Comparison of ENCODE assay signal across 25 cellular contexts in genomic region chr6:8943073-8943472, GRCh38.
A peak's percentile ranks its signal among the peaks of the same experiment; 100 is the strongest.
DNase-seq lines count a peak whose midpoint lies in the region; ATAC-seq, FAIRE-seq and TF ChIP-seq lines count a peak whose summit lies in the region.
"Had no signal": no experiment of that assay in that cellular context is flagged by ENCODE, and none has a peak within 500 bp of the region (broad histone marks: within the 10 kb centered on the region; RNA-seq: fewer than 3 reads in every experiment).

No MANE protein-coding gene starts in this region.

- no peak overlapping the region for H3K14ac ChIP-seq in neuronal stem cell (ENCODE audit: low read length)

- H2AK5ac ChIP-seq in neuronal stem cell (ENCODE audit: low read depth, low read length) = no peak overlapping the region

- no peak for TF ChIP-seq EP300 in HepG2 (IDR thresholded peaks at IDR 0.05; ENCODE audit: low read depth in 2 of 2, low read length in 2 of 2)
- no peak for TF ChIP-seq EP300 in HepG2 (CRISPR knock-in tag; IDR thresholded peaks at IDR 0.05; ENCODE audit: borderline replicate concordance)

- CTCF ChIA-PET in HepG2 (lab: Yijun Ruan, JAX; ENCODE audit: low intra/inter-chr PET ratio, low total read pairs) = no interaction called here

- BruUV-seq in HepG2 (replicated peaks; lab: Mats Ljungman, UMichigan) = no TSS peak

- no peak overlapping the region for H2BK5ac ChIP-seq in neuronal stem cell (ENCODE audit: low read length)

- no peaks in the 10 kb centered on the region for H3K79me1 ChIP-seq in neuronal stem cell (ENCODE audit: low read depth, low read length)

- DNase-seq in HepG2 (ENCODE audit: low spot score) = no peak
- DNase-seq in right lobe of liver = no peak
- no peak for DNase-seq in neuronal stem cell (ENCODE audit: low spot score)
- DNase-seq in NCI-H1694 treated with DMSO at 0.1 percent for 48 hours (lab: John Stamatoyannopoulos, UW) = no peak
- DNase-seq in H54 (ENCODE audit: insufficient read length, low spot score) = no peak
- no peak for DNase-seq in GM23338 (ENCODE audit: low spot score)
- DNase-seq: 8988T; ACHN; AML-193; BE2C; CD4-positive, alpha-beta T cell; CD8-positive, alpha-beta memory T cell; DMS 273 treated with DMSO at 0.1 percent for 48 hours; DMS79; EL; GDM1; GM23248 had no signal

- H4K20me1 ChIP-seq in HepG2 (ENCODE audit: insufficient read depth, low read length) (no peaks in the 10 kb centered on the region), GM23338 (replicated peaks; ENCODE audit: insufficient read depth) (no peaks in the 10 kb centered on the region)
- H4K20me1 ChIP-seq: BLaER1 treated with 17β-estradiol and CSF1 and Interleukin-3, amounts not matched to agents 10 nM and 100 nM had no signal

- H3K79me2 ChIP-seq in HepG2 (ENCODE audit: insufficient read depth, low read length) (no peaks in the 10 kb centered on the region), GM23338 (replicated peaks; ENCODE audit: insufficient read depth) (no peaks in the 10 kb centered on the region)

- TF ChIP-seq POLR2A in HepG2 (IDR thresholded peaks at IDR 0.05; ENCODE audit: insufficient read depth in 1 of 2, low read depth in 2 of 2, low read length in 2 of 2) = no peak
- no peak for TF ChIP-seq POLR2A in right lobe of liver (IDR thresholded peaks at IDR 0.05)
- no peak for TF ChIP-seq POLR2A in H54 (IDR thresholded peaks at IDR 0.05; ENCODE audit: low read depth, low read length)

- no peak overlapping the region for H3K4ac ChIP-seq in neuronal stem cell (ENCODE audit: low read length)

- H2BK120ac ChIP-seq in neuronal stem cell (ENCODE audit: low read depth, low read length) = no peak overlapping the region

- in situ Hi-C loops in HepG2 (cut with HindIII; ENCODE audit: extremely low pct_ligation_motif_present, low pct_unique_long_range_greater_than_20kb) = no loop called here

- H3K9me3 ChIP-seq in liver (ENCODE audit: control insufficient read depth in 4 of 4, low read length in 3 of 4) (no peaks in the 10 kb centered on the region), HepG2 (ENCODE audit: low read length) (no peaks in the 10 kb centered on the region), right lobe of liver (no peaks in the 10 kb centered on the region), neuronal stem cell (replicated peaks in 1 of 2; ENCODE audit: control insufficient read depth in 2 of 2, insufficient read depth in 1 of 2, low read depth in 1 of 2, low read length in 2 of 2) (no peaks in the 10 kb centered on the region)
- H3K9me3 ChIP-seq: A549; BE2C; BLaER1 treated with 17β-estradiol and CSF1 and Interleukin-3, amounts not matched to agents 10 nM and 100 nM; HAP-1 had no signal

- H3K4me3 ChIP-seq in liver (ENCODE audit: low read depth in 1 of 3, low read length in 3 of 3) (no peak overlapping the region), HepG2 (replicated peaks in 1 of 3; ENCODE audit: insufficient read depth in 1 of 3, low read depth in 2 of 3, low read length in 3 of 3) (no peak overlapping the region), right lobe of liver (no peak overlapping the region), neuronal stem cell (ENCODE audit: low read length in 2 of 2) (no peak overlapping the region), GM23338 (no peak overlapping the region)
- H3K4me3 ChIP-seq: A549; BLaER1 treated with 17β-estradiol and CSF1 and Interleukin-3, amounts not matched to agents 10 nM and 100 nM; GM12878; GM23248; HAP-1 had no signal

- peaks cover 0 to 19% (median 9%) of the 10 kb centered on the region in 4 donors for H3K4me1 ChIP-seq in liver (ENCODE audit: control insufficient read depth in 4 of 4, insufficient read depth in 4 of 4, low read length in 3 of 4)
- peaks cover 12% of the 10 kb centered on the region for H3K4me1 ChIP-seq in HepG2 (ENCODE audit: insufficient read depth, low read length)
- H3K4me1 ChIP-seq in right lobe of liver = peaks cover 0 to 17% (median 0%) of the 10 kb centered on the region in 4 donors
- H3K4me1 ChIP-seq in neuronal stem cell (ENCODE audit: control insufficient read depth in 2 of 2, insufficient read depth in 1 of 2, low read depth in 1 of 2, low read length in 2 of 2) = peaks cover 0 to 4% of the 10 kb centered on the region in 2 donors
- H3K4me1 ChIP-seq in GM23338 (ENCODE audit: insufficient read depth) = no peaks in the 10 kb centered on the region
- H3K4me1 ChIP-seq: BE2C, HAP-1 had no signal

- POLR2A ChIA-PET in HepG2 (lab: Yijun Ruan, JAX) = no interaction called here

- no peak overlapping the region for H4K8ac ChIP-seq in neuronal stem cell (ENCODE audit: low read depth, low read length)

- H3K18ac ChIP-seq in neuronal stem cell (ENCODE audit: low read length) = peak overlapping the region; percentile 44

- H3K4me3 Mint-ChIP-seq in GM23338 = no peak overlapping the region
- H3K4me3 Mint-ChIP-seq: CD14-positive monocyte; CD4-positive, alpha-beta T cell; CD8-positive, alpha-beta memory T cell had no signal

- H2BK15ac ChIP-seq in neuronal stem cell (ENCODE audit: low read length) = no peak overlapping the region

- H3K27me3 ChIP-seq in liver (ENCODE audit: control insufficient read depth in 4 of 4, insufficient read depth in 4 of 4, low read length in 3 of 4) (no peaks in the 10 kb centered on the region), HepG2 (ENCODE audit: control insufficient read depth in 1 of 2, insufficient read depth in 2 of 2, low read length in 2 of 2) (peaks cover 0 to 1% of the 10 kb centered on the region in 2 experiments; a peak in 1 of 5 replicates), right lobe of liver (no peaks in the 10 kb centered on the region), neuronal stem cell (ENCODE audit: control insufficient read depth in 3 of 3, insufficient read depth in 3 of 3, low read depth in 1 of 3, low read length in 3 of 3) (no peaks in the 10 kb centered on the region), GM23338 (ENCODE audit: insufficient read depth) (no peaks in the 10 kb centered on the region)
- H3K27me3 ChIP-seq: BE2C; BLaER1 treated with 17β-estradiol and CSF1 and Interleukin-3, amounts not matched to agents 10 nM and 100 nM had no signal

- WGBS in liver = 83% methylated on average over 3 of the region's 3 CpGs
- 11% methylated on average over 3 of the region's 3 CpGs for WGBS in HepG2 (ENCODE audit: low lambda C conversion rate)
- WGBS in right lobe of liver (ENCODE audit: insufficient coverage, low coverage, low lambda C conversion rate, missing lambda C conversion rate) = 64% methylated on average over 3 of the region's 3 CpGs
- WGBS in neuronal stem cell (ENCODE audit: extremely low coverage in 2 of 2, insufficient read length in 2 of 2, insufficient replicate concordance in 1 of 2), 2 donors = no CpG with 5 or more reads among the region's 3 CpGs

- no peak overlapping the region for H3K4me2 ChIP-seq in HepG2 (ENCODE audit: low read depth, low read length)
- no peak overlapping the region for H3K4me2 ChIP-seq in neuronal stem cell (ENCODE audit: insufficient read depth, low read length, poor library complexity, severe bottlenecking)
- no peak overlapping the region for H3K4me2 ChIP-seq in GM23338
- H3K4me2 ChIP-seq: A549; BLaER1 treated with 17β-estradiol and CSF1 and Interleukin-3, amounts not matched to agents 10 nM and 100 nM had no signal

- TF ChIP-seq RAD21 in liver (IDR thresholded peaks at IDR 0.05) = no peak
- TF ChIP-seq RAD21 in HepG2 (CRISPR knock-in tag; IDR thresholded peaks at IDR 0.05) = no peak

- H3K4me1 Mint-ChIP-seq in GM23338 = peaks cover 6% of the 10 kb centered on the region; the same call in 2 of the 3 replicates
- H3K4me1 Mint-ChIP-seq: CD14-positive monocyte; CD8-positive, alpha-beta memory T cell had no signal

- H4K91ac ChIP-seq in neuronal stem cell (ENCODE audit: low read depth, low read length, poor library complexity) = no peak overlapping the region

- no peak for FAIRE-seq in HepG2 (lab: Jason Lieb, UNC)
- FAIRE-seq in H54 (lab: Jason Lieb, UNC) = no peak
- FAIRE-seq: A549, D721Med, GM12878, GM19239 had no signal

- peaks cover 1% of the 10 kb centered on the region for H3K27me3 Mint-ChIP-seq in GM23338 (ENCODE audit: insufficient read depth, low read depth, poor library complexity)
- H3K27me3 Mint-ChIP-seq: CD8-positive, alpha-beta memory T cell had no signal

- no peak for ATAC-seq in HepG2
- peak in 3 of 4 donors; percentile 67 to 82 (median 82) for ATAC-seq in right lobe of liver
- no peak for ATAC-seq in GM23338
- ATAC-seq: A549, GM12878 had no signal

- H3K9ac ChIP-seq in liver (ENCODE audit: low read depth in 1 of 2, low read length in 2 of 2) = no peak overlapping the region
- H3K9ac ChIP-seq in HepG2 (ENCODE audit: insufficient read depth, low read depth, low read length) = no peak overlapping the region
- no peak overlapping the region for H3K9ac ChIP-seq in neuronal stem cell (ENCODE audit: low read depth, low read length, poor library complexity)
- H3K9ac ChIP-seq: BLaER1 treated with 17β-estradiol and CSF1 and Interleukin-3, amounts not matched to agents 10 nM and 100 nM; GM23248 had no signal

- no peaks in the 10 kb centered on the region for H3F3A ChIP-seq in GM23338 (replicated peaks; ENCODE audit: low read depth)

- H2AFZ ChIP-seq in HepG2 (ENCODE audit: low read length) (no peak overlapping the region), neuronal stem cell (ENCODE audit: low read length) (no peak overlapping the region), GM23338 (no peak overlapping the region; the same call in 1 of the 2 replicates)
- H2AFZ ChIP-seq: GM23248 had no signal

- H3K27ac Mint-ChIP-seq in GM23338 = no peak overlapping the region
- H3K27ac Mint-ChIP-seq: CD14-positive monocyte; CD4-positive, alpha-beta T cell; CD8-positive, alpha-beta memory T cell had no signal

- no peaks in the 10 kb centered on the region for H3K36me3 Mint-ChIP-seq in GM23338 (ENCODE audit: low read depth)
- H3K36me3 Mint-ChIP-seq: CD14-positive monocyte; CD8-positive, alpha-beta memory T cell had no signal

- intact Hi-C loops in HepG2 (cut with micrococcal nuclease; ENCODE audit: unreplicated experiment) (no loop called here), right lobe of liver (cut with DNase I) (no loop called here)

- no peaks in the 10 kb centered on the region for H3K36me3 ChIP-seq in liver (ENCODE audit: control insufficient read depth in 4 of 4, insufficient read depth in 3 of 4, low read depth in 1 of 4, low read length in 3 of 4)
- H3K36me3 ChIP-seq in HepG2 (replicated peaks in 1 of 2; ENCODE audit: control insufficient read depth in 1 of 2, insufficient read depth in 2 of 2, low read length in 2 of 2) = no peaks in the 10 kb centered on the region
- no peaks in the 10 kb centered on the region for H3K36me3 ChIP-seq in right lobe of liver
- no peaks in the 10 kb centered on the region for H3K36me3 ChIP-seq in neuronal stem cell (replicated peaks in 1 of 2; ENCODE audit: control insufficient read depth in 2 of 2, insufficient read depth in 2 of 2, low read length in 2 of 2)
- no peaks in the 10 kb centered on the region for H3K36me3 ChIP-seq in GM23338 (ENCODE audit: insufficient read depth)
- H3K36me3 ChIP-seq: BE2C; BLaER1 treated with 17β-estradiol and CSF1 and Interleukin-3, amounts not matched to agents 10 nM and 100 nM; HAP-1 had no signal

- H3K27ac ChIP-seq in liver (ENCODE audit: low read depth in 1 of 2, low read length in 2 of 2) = peak overlapping the region in 1 of 2 donors; percentile 27
- no peak overlapping the region for H3K27ac ChIP-seq in HepG2 (ENCODE audit: extremely low read length, insufficient read depth, low read length)
- peak overlapping the region in 1 of 3 donors; percentile 42 for H3K27ac ChIP-seq in right lobe of liver
- H3K27ac ChIP-seq in neuronal stem cell (replicated peaks; ENCODE audit: low read length) = no peak overlapping the region
- no peak overlapping the region for H3K27ac ChIP-seq in GM23338 (ENCODE audit: low read depth)
- H3K27ac ChIP-seq: A549; BLaER1 treated with 17β-estradiol and CSF1 and Interleukin-3, amounts not matched to agents 10 nM and 100 nM; GM23248 had no signal

- no peaks in the 10 kb centered on the region for H3K9me3 Mint-ChIP-seq in GM23338
- H3K9me3 Mint-ChIP-seq: CD4-positive, alpha-beta T cell had no signal

- no peak overlapping the region for H2BK12ac ChIP-seq in neuronal stem cell (ENCODE audit: low read length)

- H3K23ac ChIP-seq in neuronal stem cell (ENCODE audit: low read depth, low read length, poor library complexity) = no peak overlapping the region

- TF ChIP-seq CTCF in liver (IDR thresholded peaks at IDR 0.05; ENCODE audit: low read depth, low read length, missing input control) (no peak), HepG2 (CRISPR knock-in tag; IDR thresholded peaks at IDR 0.05) (no peak), right lobe of liver (IDR thresholded peaks at IDR 0.05) (no peak), GM23338 (conservative IDR thresholded peaks at IDR 0.05; ENCODE audit: low read depth in 2 of 2) (no peak)

- H3K9me2 ChIP-seq in GM23338 (ENCODE audit: insufficient read depth) = no peaks in the 10 kb centered on the region

Comparison
In these comparisons a context has a peak if more than half of its experiments do, and no peak if none do; other contexts are left out.
1. ATAC-seq: peak in right lobe of liver (3 of 4); none in HepG2 (single experiment) and GM23338 (single experiment).